Comparison of ENCODE assay signal across 2 cellular contexts in the genomic region with DNA sequence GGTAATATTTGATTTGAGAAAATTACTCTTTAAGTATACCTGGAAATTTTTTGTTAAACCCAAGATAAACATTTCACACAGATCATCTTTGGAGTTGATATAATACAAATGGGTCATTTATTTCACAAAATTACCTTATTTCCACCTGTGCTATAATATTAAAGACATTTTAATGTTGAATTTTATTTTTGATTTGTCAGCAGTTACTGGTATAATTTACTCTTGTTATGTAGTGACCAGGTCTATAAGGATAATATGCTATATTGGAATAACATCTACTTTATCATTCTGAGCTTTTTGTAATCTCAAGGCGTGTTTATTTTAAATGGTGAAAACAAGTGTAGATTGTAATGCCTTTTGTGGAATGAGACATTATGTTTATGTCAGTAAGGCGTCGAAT.
TF ChIP-seq lines count a peak whose summit lies in the region.

No MANE protein-coding gene starts in this region.

TF ChIP-seq in HepG2, 621 proteins besides CTCF, POLR2A, EP300 and RAD21:
- TF ChIP-seq MAFF (IDR thresholded peaks at IDR 0.05; ENCODE audit: low read depth, low read length) (peak; percentile 74), SIN3A (IDR thresholded peaks at IDR 0.05; ENCODE audit: borderline replicate concordance, low read depth, low read length) (no peak), NFKBIZ (CRISPR knock-in tag; IDR thresholded peaks at IDR 0.05) (no peak), BORCS8-MEF2B (CRISPR knock-in tag; IDR thresholded peaks at IDR 0.05) (no peak), ZSCAN25 (CRISPR knock-in tag; IDR thresholded peaks at IDR 0.05) (no peak), MAFK (conservative IDR thresholded peaks at IDR 0.05 in 1 of 2, IDR thresholded peaks at IDR 0.05 in 1 of 2; ENCODE audit: low read length in 2 of 2) (peak; percentile 60 to 84; a peak in 3 of 4 replicates), ZNF577 (CRISPR knock-in tag; IDR thresholded peaks at IDR 0.05; ENCODE audit: borderline replicate concordance, low read depth) (no peak), PITX1 (CRISPR knock-in tag; IDR thresholded peaks at IDR 0.05) (no peak)
- TF ChIP-seq, protein P1, sequence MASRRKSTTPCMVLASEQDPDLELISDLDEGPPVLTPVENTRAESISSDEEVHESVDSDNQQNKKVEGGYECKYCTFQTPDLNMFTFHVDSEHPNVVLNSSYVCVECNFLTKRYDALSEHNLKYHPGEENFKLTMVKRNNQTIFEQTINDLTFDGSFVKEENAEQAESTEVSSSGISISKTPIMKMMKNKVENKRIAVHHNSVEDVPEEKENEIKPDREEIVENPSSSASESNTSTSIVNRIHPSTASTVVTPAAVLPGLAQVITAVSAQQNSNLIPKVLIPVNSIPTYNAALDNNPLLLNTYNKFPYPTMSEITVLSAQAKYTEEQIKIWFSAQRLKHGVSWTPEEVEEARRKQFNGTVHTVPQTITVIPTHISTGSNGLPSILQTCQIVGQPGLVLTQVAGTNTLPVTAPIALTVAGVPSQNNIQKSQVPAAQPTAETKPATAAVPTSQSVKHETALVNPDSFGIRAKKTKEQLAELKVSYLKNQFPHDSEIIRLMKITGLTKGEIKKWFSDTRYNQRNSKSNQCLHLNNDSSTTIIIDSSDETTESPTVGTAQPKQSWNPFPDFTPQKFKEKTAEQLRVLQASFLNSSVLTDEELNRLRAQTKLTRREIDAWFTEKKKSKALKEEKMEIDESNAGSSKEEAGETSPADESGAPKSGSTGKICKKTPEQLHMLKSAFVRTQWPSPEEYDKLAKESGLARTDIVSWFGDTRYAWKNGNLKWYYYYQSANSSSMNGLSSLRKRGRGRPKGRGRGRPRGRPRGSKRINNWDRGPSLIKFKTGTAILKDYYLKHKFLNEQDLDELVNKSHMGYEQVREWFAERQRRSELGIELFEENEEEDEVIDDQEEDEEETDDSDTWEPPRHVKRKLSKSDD (CRISPR knock-in tag; IDR thresholded peaks at IDR 0.05; ENCODE audit: low read depth) = no peak
TF ChIP-seq in HepG2: peak in this region for 2.

TF ChIP-seq in K562, 482 proteins besides CTCF, POLR2A, EP300 and RAD21:
- TF ChIP-seq HOXB6 (CRISPR knock-in tag; IDR thresholded peaks at IDR 0.05; ENCODE audit: borderline replicate concordance) = no peak
- no peak for TF ChIP-seq PCBP2 (IDR thresholded peaks at IDR 0.05; ENCODE audit: low read depth, low read length, poor library complexity, severe bottlenecking)
- peak; percentile 91 for TF ChIP-seq C11orf30 (IDR thresholded peaks at IDR 0.05; ENCODE audit: low read depth)
- TF ChIP-seq ZNF316 (IDR thresholded peaks at IDR 0.05) = peak; percentile 97
- TF ChIP-seq MAFK (IDR thresholded peaks at IDR 0.05; ENCODE audit: low read length) = peak; percentile 68; the same call in 1 of the 2 replicates
- peak; percentile 81 for TF ChIP-seq MAFG (tag; conservative IDR thresholded peaks at IDR 0.05)
- no peak for TF ChIP-seq NFRKB (IDR thresholded peaks at IDR 0.05; ENCODE audit: low read depth)
- no peak for TF ChIP-seq ZNF3 (CRISPR knock-in tag; IDR thresholded peaks at IDR 0.05)
- TF ChIP-seq, protein P2, sequence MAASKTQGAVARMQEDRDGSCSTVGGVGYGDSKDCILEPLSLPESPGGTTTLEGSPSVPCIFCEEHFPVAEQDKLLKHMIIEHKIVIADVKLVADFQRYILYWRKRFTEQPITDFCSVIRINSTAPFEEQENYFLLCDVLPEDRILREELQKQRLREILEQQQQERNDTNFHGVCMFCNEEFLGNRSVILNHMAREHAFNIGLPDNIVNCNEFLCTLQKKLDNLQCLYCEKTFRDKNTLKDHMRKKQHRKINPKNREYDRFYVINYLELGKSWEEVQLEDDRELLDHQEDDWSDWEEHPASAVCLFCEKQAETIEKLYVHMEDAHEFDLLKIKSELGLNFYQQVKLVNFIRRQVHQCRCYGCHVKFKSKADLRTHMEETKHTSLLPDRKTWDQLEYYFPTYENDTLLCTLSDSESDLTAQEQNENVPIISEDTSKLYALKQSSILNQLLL (CRISPR knock-in tag; IDR thresholded peaks at IDR 0.05; ENCODE audit: borderline replicate concordance) = no peak
- TF ChIP-seq CREB1 (IDR thresholded peaks at IDR 0.05) = no peak
- TF ChIP-seq CREB1 (CRISPR knock-in tag; IDR thresholded peaks at IDR 0.05) = no peak
- TF ChIP-seq, protein P3, sequence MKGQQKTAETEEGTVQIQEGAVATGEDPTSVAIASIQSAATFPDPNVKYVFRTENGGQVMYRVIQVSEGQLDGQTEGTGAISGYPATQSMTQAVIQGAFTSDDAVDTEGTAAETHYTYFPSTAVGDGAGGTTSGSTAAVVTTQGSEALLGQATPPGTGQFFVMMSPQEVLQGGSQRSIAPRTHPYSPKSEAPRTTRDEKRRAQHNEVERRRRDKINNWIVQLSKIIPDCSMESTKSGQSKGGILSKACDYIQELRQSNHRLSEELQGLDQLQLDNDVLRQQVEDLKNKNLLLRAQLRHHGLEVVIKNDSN (CRISPR knock-in tag; IDR thresholded peaks at IDR 0.05) = no peak
- TF ChIP-seq, protein P4, sequence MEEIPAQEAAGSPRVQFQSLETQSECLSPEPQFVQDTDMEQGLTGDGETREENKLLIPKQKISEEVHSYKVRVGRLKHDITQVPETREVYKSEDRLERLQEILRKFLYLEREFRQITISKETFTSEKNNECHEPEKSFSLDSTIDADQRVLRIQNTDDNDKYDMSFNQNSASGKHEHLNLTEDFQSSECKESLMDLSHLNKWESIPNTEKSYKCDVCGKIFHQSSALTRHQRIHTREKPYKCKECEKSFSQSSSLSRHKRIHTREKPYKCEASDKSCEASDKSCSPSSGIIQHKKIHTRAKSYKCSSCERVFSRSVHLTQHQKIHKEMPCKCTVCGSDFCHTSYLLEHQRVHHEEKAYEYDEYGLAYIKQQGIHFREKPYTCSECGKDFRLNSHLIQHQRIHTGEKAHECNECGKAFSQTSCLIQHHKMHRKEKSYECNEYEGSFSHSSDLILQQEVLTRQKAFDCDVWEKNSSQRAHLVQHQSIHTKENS (CRISPR knock-in tag; IDR thresholded peaks at IDR 0.05) = no peak
- TF ChIP-seq ZFPM2 (CRISPR knock-in tag; IDR thresholded peaks at IDR 0.05) = no peak
- TF ChIP-seq MAFF (IDR thresholded peaks at IDR 0.05; ENCODE audit: low read length) = peak; percentile 82
